ENCODE assay signal across 11 cellular contexts in genomic region chr12:8810112-8810511, GRCh38. TPM values are rescaled to one million over a fixed set of nuclear protein-coding genes. Genes with fewer than 3 reads are reported as not detected.
DNase-seq lines count a peak whose midpoint lies in the region; ATAC-seq and TF ChIP-seq lines count a peak whose summit lies in the region.
"Not testable (repeated sequence)": the region's sequence is repeated elsewhere in the genome, so short reads cannot be mapped to it uniquely, and the experiment has no call there.
"Had no signal": no experiment of that assay in that cellular context is flagged by ENCODE, and none has a peak within 500 bp of the region (broad histone marks: within the 10 kb centered on the region; RNA-seq: fewer than 3 reads in every experiment).

No MANE protein-coding gene starts in this region.

- not testable (repeated sequence) for ATAC-seq in GM23338
- peak; percentile 9; the same call in 1 of the 2 replicates for ATAC-seq in WTC11

- H3K4me3 ChIP-seq in GM23338; iPS-18a (ENCODE audit: low read length); mesendoderm (ENCODE audit: low read length): not testable (repeated sequence)
- H3K4me3 ChIP-seq in HUES6 (ENCODE audit: low read depth, low read length) (peak overlapping the region; percentile 33; the same call in 1 of the 2 replicates), endodermal cell (ENCODE audit: low read length) (peak overlapping the region; percentile 77)

- H3K9ac ChIP-seq in HUES6 (ENCODE audit: low read length): peak overlapping the region; percentile 76
- H3K9ac ChIP-seq in endodermal cell (ENCODE audit: extremely low read depth, low read length, poor library complexity, severe bottlenecking); iPS-18a (ENCODE audit: low read length): not testable (repeated sequence)
- peak overlapping the region; percentile 38 for H3K9ac ChIP-seq in mesendoderm (ENCODE audit: low read length)

- peak overlapping the region; percentile 71 for H3K18ac ChIP-seq in mesendoderm (ENCODE audit: low read length)

- H2BK15ac ChIP-seq in mesendoderm (replicated peaks; ENCODE audit: low read depth): not testable (repeated sequence)

- H2BK5ac ChIP-seq in mesendoderm (ENCODE audit: low read length): not testable (repeated sequence)

- not testable (repeated sequence) for H3K79me2 ChIP-seq in GM23338 (replicated peaks; ENCODE audit: insufficient read depth); mesendoderm (ENCODE audit: control insufficient read depth, insufficient read depth, low read length)

- H4K5ac ChIP-seq in mesendoderm (ENCODE audit: low read length): not testable (repeated sequence)

- H3K4me1 Mint-ChIP-seq in GM23338: peaks cover 63% of the 10 kb centered on the region
- H3K4me1 Mint-ChIP-seq in WTC11: peaks cover 78% of the 10 kb centered on the region
- H3K4me1 Mint-ChIP-seq in endodermal cell: peaks cover 50% of the 10 kb centered on the region

- 19 to 38% methylated on average over 5 to 7 of the region's 7 CpGs for WGBS in endodermal cell (ENCODE audit: insufficient coverage in 1 of 2, insufficient read length in 1 of 2), 2 experiments
- no CpG with 5 or more reads among the region's 7 CpGs for WGBS in mesendoderm (ENCODE audit: extremely low coverage, insufficient coverage, low lambda C conversion rate)

- not testable (repeated sequence) for H3K36me3 Mint-ChIP-seq in GM23338 (ENCODE audit: low read depth)
- H3K36me3 Mint-ChIP-seq in WTC11 (peaks cover 29% of the 10 kb centered on the region), endodermal cell (ENCODE audit: low read depth) (peaks cover 48% of the 10 kb centered on the region)

- H3K27me3 ChIP-seq in GM23338 (ENCODE audit: insufficient read depth); HUES6 (ENCODE audit: control insufficient read depth, insufficient read depth, low read length); endodermal cell (ENCODE audit: control insufficient read depth, insufficient read depth, low read length, poor library complexity, severe bottlenecking); iPS-18a (ENCODE audit: control insufficient read depth, insufficient read depth, low read length); mesendoderm (ENCODE audit: insufficient read depth, low read length, poor library complexity): not testable (repeated sequence)

- not testable (repeated sequence) for H2AFZ ChIP-seq in GM23338

- CTCF ChIA-PET in WTC11 (lab: Charles Lee): interaction anchor here (1.0 to 2.4 kb wide), 3 partner anchors 10 to 50 kb away, joined by 3 to 16 read pairs (median 7); no protein-coding TSS in a partner anchor

- H3K9me2 ChIP-seq in GM23338 (ENCODE audit: insufficient read depth): not testable (repeated sequence)

- H3K4ac ChIP-seq in mesendoderm (ENCODE audit: low read depth, low read length): not testable (repeated sequence)

- peaks cover 49% of the 10 kb centered on the region for H3K4me1 ChIP-seq in GM23338 (ENCODE audit: insufficient read depth)
- peaks cover 21% of the 10 kb centered on the region for H3K4me1 ChIP-seq in HUES6 (ENCODE audit: control insufficient read depth, insufficient read depth, low read length)
- not testable (repeated sequence) for H3K4me1 ChIP-seq in endodermal cell (ENCODE audit: control insufficient read depth, insufficient read depth, low read length); mesendoderm (ENCODE audit: control insufficient read depth, low read depth, low read length)
- H3K4me1 ChIP-seq in iPS-18a (ENCODE audit: control insufficient read depth, low read depth, low read length): peaks cover 18% of the 10 kb centered on the region

- H2AK5ac ChIP-seq in mesendoderm (ENCODE audit: low read length): not testable (repeated sequence)

- peak overlapping the region; percentile 94 for H3K27ac ChIP-seq in GM23338 (ENCODE audit: low read depth)
- H3K27ac ChIP-seq in HUES6 (ENCODE audit: low read depth, low read length): peak overlapping the region; percentile 85
- H3K27ac ChIP-seq in endodermal cell (ENCODE audit: low read depth, low read length): not testable (repeated sequence)
- peak overlapping the region; percentile 68 for H3K27ac ChIP-seq in iPS-18a (ENCODE audit: low read length)
- H3K27ac ChIP-seq in mesendoderm (ENCODE audit: low read depth, low read length): peak overlapping the region; percentile 73

- peaks cover 13% of the 10 kb centered on the region for H3K27me3 Mint-ChIP-seq in GM23338 (ENCODE audit: insufficient read depth, low read depth, poor library complexity)
- not testable (repeated sequence) for H3K27me3 Mint-ChIP-seq in WTC11 (ENCODE audit: low read depth); endodermal cell (ENCODE audit: insufficient read depth)

- TF ChIP-seq CTCF in GM23338 (conservative IDR thresholded peaks at IDR 0.05; ENCODE audit: low read depth in 2 of 2); WTC11 (IDR thresholded peaks at IDR 0.05); endodermal cell (conservative IDR thresholded peaks at IDR 0.05): not testable (repeated sequence)

- not testable (repeated sequence) for H4K8ac ChIP-seq in mesendoderm (ENCODE audit: low read depth, low read length)

- peak overlapping the region; percentile 24; the same call in 1 of the 2 replicates for H3K4me2 ChIP-seq in GM23338
- not testable (repeated sequence) for H3K4me2 ChIP-seq in mesendoderm (ENCODE audit: low read length)

- H3K36me3 ChIP-seq in GM23338 (ENCODE audit: insufficient read depth); HUES6 (ENCODE audit: control insufficient read depth, insufficient read depth, low read length); iPS-18a (ENCODE audit: control insufficient read depth, low read depth, low read length); mesendoderm (ENCODE audit: control insufficient read depth, insufficient read depth, low read length): not testable (repeated sequence)
- H3K36me3 ChIP-seq in endodermal cell (ENCODE audit: control insufficient read depth, insufficient read depth, low read length): peaks cover 15% of the 10 kb centered on the region

- POLR2A ChIA-PET in WTC11 (lab: Charles Lee): interaction anchor here (0.8 kb wide), 1 partner anchor 14 kb away, joined by 3 read pairs; no protein-coding TSS in a partner anchor

- H3K4me3 Mint-ChIP-seq in GM23338 (peak overlapping the region; percentile 8; the same call in 1 of the 3 replicates), WTC11 (peak overlapping the region; percentile 81), endodermal cell (peak overlapping the region; percentile 91)

- not testable (repeated sequence) for H3K23ac ChIP-seq in mesendoderm (ENCODE audit: low read length)

- H3K27ac Mint-ChIP-seq in GM23338 (peak overlapping the region; percentile 98), WTC11 (peak overlapping the region; percentile 99), endodermal cell (peak overlapping the region; percentile 93)

- H3K79me1 ChIP-seq in mesendoderm (ENCODE audit: low read length): not testable (repeated sequence)

- DNase-seq in GM23338 (ENCODE audit: low spot score) (peak; percentile 47), endodermal cell (peak; percentile 67), mesendoderm (peak; percentile 69)
- DNase-seq in WTC11 (ENCODE audit: low spot score): not testable (repeated sequence)

- not testable (repeated sequence) for H4K20me1 ChIP-seq in GM23338 (replicated peaks; ENCODE audit: insufficient read depth)

- not testable (repeated sequence) for H3K9me3 Mint-ChIP-seq in GM23338, WTC11, endodermal cell

- not testable (repeated sequence) for H3K9me3 ChIP-seq in HUES6 (ENCODE audit: control insufficient read depth, insufficient read depth, low read depth, low read length); endodermal cell (ENCODE audit: control insufficient read depth, low read length); iPS-18a (ENCODE audit: control insufficient read depth, low read depth, low read length)

- H3K56ac ChIP-seq in mesendoderm (ENCODE audit: low read length): peak overlapping the region; percentile 64

- H2BK120ac ChIP-seq in mesendoderm (ENCODE audit: low read depth, low read length): not testable (repeated sequence)

- H3F3A ChIP-seq in GM23338 (replicated peaks; ENCODE audit: low read depth): not testable (repeated sequence)

TF ChIP-seq in GM23338, 12 proteins besides CTCF, POLR2A, EP300 and RAD21:
- TF ChIP-seq CREB1 (CRISPR knock-in tag; IDR thresholded peaks at IDR 0.05; ENCODE audit: low read depth): peak; percentile 64
- TF ChIP-seq NANOG (IDR thresholded peaks at IDR 0.05; ENCODE audit: borderline replicate concordance): peak; percentile 90

TF ChIP-seq in WTC11, 78 proteins besides CTCF, POLR2A, EP300 and RAD21 (continues in another document):
- TF ChIP-seq ZBTB43 (CRISPR knock-in tag; IDR thresholded peaks at IDR 0.05) (0 out of 2 replicates have a peak, but pooled peaks have one; percentile 36), SP1 (CRISPR knock-in tag; conservative IDR thresholded peaks at IDR 0.05) (peak; percentile 57; the same call in 1 of the 2 replicates), TEAD1 (CRISPR knock-in tag; IDR thresholded peaks at IDR 0.05) (peak; percentile 73; the same call in 1 of the 2 replicates), TEAD4 (CRISPR knock-in tag; IDR thresholded peaks at IDR 0.05) (0 out of 2 replicates have a peak, but pooled peaks have one; percentile 19), MYBL2 (CRISPR knock-in tag; IDR thresholded peaks at IDR 0.05) (0 out of 2 replicates have a peak, but pooled peaks have one; percentile 49)

RNA-seq across cellular contexts. Expression of gene A2ML1, which starts 12.3 kb away (rescaled TPM):
- 6.0 and 7.5 TPM in 2 replicates for total RNA-seq in GM23338 (2014; rRNA removed; shearing (Covaris generic))
- polyA plus RNA-seq in GM23338 (2016; fragmentation: Nextera tagmentation; extraction: Ambion mirVana): 3.8 and 4.2 TPM in 2 replicates
- total RNA-seq in WTC11 (2021) (9.1 to 11.5 TPM (median 10.5 TPM) in 3 replicates), endodermal cell (10 to 100 TPM in 1 of 2 donors, 1 to 10 TPM in 1; 7.1 to 11.6 TPM)
- 1.2 TPM for polyA plus RNA-seq in endodermal cell (2013, experiment 1 of 2)
- 1.1 TPM for polyA plus RNA-seq in endodermal cell (2013, experiment 2 of 2)
- polyA plus RNA-seq in mesendoderm (2013, experiment 1 of 2): 1.2 TPM
- polyA plus RNA-seq in mesendoderm (2013, experiment 2 of 2): 1.3 TPM
- total RNA-seq: CD4-positive, alpha-beta T cell; CD8-positive, alpha-beta memory T cell; G401 had no signal
- polyA plus RNA-seq: A549; CD14-positive monocyte; CD8-positive, alpha-beta memory T cell had no signal

Comparison
In these comparisons a context has a peak if more than half of its experiments do, and no peak if none do; other contexts are left out.
1. H3K4me3 Mint-ChIP-seq: peak in every context shown above with its lines; median percentile 91 in endodermal cell; 81 in WTC11; 8 in GM23338.